In the genomic region with DNA sequence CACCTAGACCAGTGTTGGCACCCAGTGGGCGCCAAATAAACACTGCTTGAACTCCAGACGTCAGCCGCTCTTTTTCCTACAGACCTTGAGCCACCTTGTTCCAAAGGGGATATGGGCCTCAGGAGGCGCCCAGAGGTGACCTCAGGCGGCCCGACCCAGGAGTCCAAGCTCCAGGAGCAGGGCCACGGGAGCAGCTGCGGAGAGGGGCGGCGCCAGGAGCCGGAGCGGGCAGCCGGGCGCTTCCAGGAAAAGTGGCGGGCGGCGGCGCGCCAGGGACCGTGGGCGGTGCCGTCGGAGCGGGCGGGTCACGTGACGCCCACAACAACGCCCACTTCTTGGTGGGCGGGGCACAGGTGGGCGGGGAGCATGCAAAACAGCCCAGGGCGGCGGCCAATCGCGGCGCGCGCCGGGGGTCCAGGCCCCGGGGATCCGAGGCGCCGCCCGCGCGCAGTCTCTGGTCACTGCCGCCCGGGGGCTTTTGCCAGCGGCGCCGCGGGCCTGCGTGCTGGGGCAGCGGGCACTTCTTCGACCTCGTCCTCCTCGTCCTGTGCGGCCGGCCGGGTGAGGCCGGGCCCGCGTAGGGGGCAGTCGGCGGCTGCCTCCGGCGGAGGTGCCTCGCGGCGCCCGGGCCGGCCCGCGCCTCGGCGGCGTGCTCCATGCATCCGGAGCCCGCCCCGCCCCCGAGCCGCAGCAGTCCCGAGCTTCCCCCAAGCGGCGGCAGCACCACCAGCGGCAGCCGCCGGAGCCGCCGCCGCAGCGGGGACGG, we compare ENCODE assay signal across 1 cellular context.
TF ChIP-seq lines count a peak whose summit lies in the region.

ORAI1 (plus strand) TSS at position 444 of the 766 bp plus-strand sequence.

TF ChIP-seq in HepG2, 621 proteins besides CTCF, POLR2A, EP300 and RAD21 (continued from another document and continues in another):
- TF ChIP-seq, protein P1, sequence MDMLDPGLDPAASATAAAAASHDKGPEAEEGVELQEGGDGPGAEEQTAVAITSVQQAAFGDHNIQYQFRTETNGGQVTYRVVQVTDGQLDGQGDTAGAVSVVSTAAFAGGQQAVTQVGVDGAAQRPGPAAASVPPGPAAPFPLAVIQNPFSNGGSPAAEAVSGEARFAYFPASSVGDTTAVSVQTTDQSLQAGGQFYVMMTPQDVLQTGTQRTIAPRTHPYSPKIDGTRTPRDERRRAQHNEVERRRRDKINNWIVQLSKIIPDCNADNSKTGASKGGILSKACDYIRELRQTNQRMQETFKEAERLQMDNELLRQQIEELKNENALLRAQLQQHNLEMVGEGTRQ (IDR thresholded peaks at IDR 0.05; ENCODE audit: low read depth, low read length): peak; percentile 92
- TF ChIP-seq, protein P1 (CRISPR knock-in tag; IDR thresholded peaks at IDR 0.05; ENCODE audit: borderline replicate concordance): peak; percentile 86; the same call in 1 of the 2 replicates
- TF ChIP-seq ZNF607 (CRISPR knock-in tag; IDR thresholded peaks at IDR 0.05; ENCODE audit: borderline replicate concordance) (0 out of 2 replicates have a peak, but pooled peaks have one; percentile 51), ATF5 (CRISPR knock-in tag; IDR thresholded peaks at IDR 0.05; ENCODE audit: low read depth) (no peak), ZEB1 (IDR thresholded peaks at IDR 0.05; ENCODE audit: insufficient replicate concordance, low read depth) (no peak), ZFY (CRISPR knock-in tag; IDR thresholded peaks at IDR 0.05) (peak; percentile 75), PCBP1 (IDR thresholded peaks at IDR 0.05; ENCODE audit: borderline replicate concordance, low read depth, low read length) (no peak), NFYC (CRISPR knock-in tag; IDR thresholded peaks at IDR 0.05) (peak; percentile 39; the same call in 1 of the 2 replicates), ZNF567 (CRISPR knock-in tag; IDR thresholded peaks at IDR 0.05; ENCODE audit: borderline replicate concordance) (no peak), ZNF709 (CRISPR knock-in tag; IDR thresholded peaks at IDR 0.05) (peak; percentile 45; the same call in 1 of the 2 replicates), ETV6 (CRISPR knock-in tag; conservative IDR thresholded peaks at IDR 0.05) (peak; percentile 59; the same call in 1 of the 2 replicates), ZMYM2 (CRISPR knock-in tag; IDR thresholded peaks at IDR 0.05) (no peak), CBFB (CRISPR knock-in tag; IDR thresholded peaks at IDR 0.05) (no peak), ZBTB7B (CRISPR knock-in tag; IDR thresholded peaks at IDR 0.05) (0 out of 2 replicates have a peak, but pooled peaks have one; percentile 16), KAT8 (CRISPR knock-in tag; IDR thresholded peaks at IDR 0.05) (peak; percentile 57; the same call in 1 of the 2 replicates), ZNF556 (CRISPR knock-in tag; IDR thresholded peaks at IDR 0.05; ENCODE audit: borderline replicate concordance) (no peak), ZBTB34 (CRISPR knock-in tag; IDR thresholded peaks at IDR 0.05) (0 out of 2 replicates have a peak, but pooled peaks have one; percentile 48), ZFP90 (CRISPR knock-in tag; IDR thresholded peaks at IDR 0.05; ENCODE audit: borderline replicate concordance) (peak; percentile 35; the same call in 1 of the 2 replicates), SOX13 (IDR thresholded peaks at IDR 0.05) (no peak), SOX13 (CRISPR knock-in tag; conservative IDR thresholded peaks at IDR 0.05 in 1 of 2, IDR thresholded peaks at IDR 0.05 in 1 of 2) (peak in 1 of 2 experiments; percentile 44; a peak in 2 of 4 replicates), FOXK1 (CRISPR knock-in tag; IDR thresholded peaks at IDR 0.05; ENCODE audit: borderline replicate concordance, low read depth) (peak; percentile 67; the same call in 1 of the 2 replicates), DR1 (CRISPR knock-in tag; IDR thresholded peaks at IDR 0.05) (peak; percentile 56; the same call in 1 of the 2 replicates), ZNF484 (CRISPR knock-in tag; IDR thresholded peaks at IDR 0.05; ENCODE audit: borderline replicate concordance, low read depth) (no peak), TERF1 (CRISPR knock-in tag; IDR thresholded peaks at IDR 0.05) (no peak), SSRP1 (CRISPR knock-in tag; IDR thresholded peaks at IDR 0.05) (no peak), ISX (CRISPR knock-in tag; conservative IDR thresholded peaks at IDR 0.05) (no peak), PAXIP1 (CRISPR knock-in tag; conservative IDR thresholded peaks at IDR 0.05) (peak; percentile 78), TFDP2 (CRISPR knock-in tag; IDR thresholded peaks at IDR 0.05) (peak; percentile 84), CBX5 (CRISPR knock-in tag; IDR thresholded peaks at IDR 0.05; ENCODE audit: borderline replicate concordance) (no peak), CCDC6 (CRISPR knock-in tag; IDR thresholded peaks at IDR 0.05) (peak; percentile 83; the same call in 1 of the 2 replicates), ZNF629 (CRISPR knock-in tag; conservative IDR thresholded peaks at IDR 0.05) (0 out of 2 replicates have a peak, but pooled peaks have one; percentile 7)
- TF ChIP-seq, protein P2, sequence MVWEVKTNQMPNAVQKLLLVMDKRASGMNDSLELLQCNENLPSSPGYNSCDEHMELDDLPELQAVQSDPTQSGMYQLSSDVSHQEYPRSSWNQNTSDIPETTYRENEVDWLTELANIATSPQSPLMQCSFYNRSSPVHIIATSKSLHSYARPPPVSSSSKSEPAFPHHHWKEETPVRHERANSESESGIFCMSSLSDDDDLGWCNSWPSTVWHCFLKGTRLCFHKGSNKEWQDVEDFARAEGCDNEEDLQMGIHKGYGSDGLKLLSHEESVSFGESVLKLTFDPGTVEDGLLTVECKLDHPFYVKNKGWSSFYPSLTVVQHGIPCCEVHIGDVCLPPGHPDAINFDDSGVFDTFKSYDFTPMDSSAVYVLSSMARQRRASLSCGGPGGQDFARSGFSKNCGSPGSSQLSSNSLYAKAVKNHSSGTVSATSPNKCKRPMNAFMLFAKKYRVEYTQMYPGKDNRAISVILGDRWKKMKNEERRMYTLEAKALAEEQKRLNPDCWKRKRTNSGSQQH (CRISPR knock-in tag; IDR thresholded peaks at IDR 0.05; ENCODE audit: low read depth): 0 out of 2 replicates have a peak, but pooled peaks have one; percentile 18
- TF ChIP-seq, protein P3, sequence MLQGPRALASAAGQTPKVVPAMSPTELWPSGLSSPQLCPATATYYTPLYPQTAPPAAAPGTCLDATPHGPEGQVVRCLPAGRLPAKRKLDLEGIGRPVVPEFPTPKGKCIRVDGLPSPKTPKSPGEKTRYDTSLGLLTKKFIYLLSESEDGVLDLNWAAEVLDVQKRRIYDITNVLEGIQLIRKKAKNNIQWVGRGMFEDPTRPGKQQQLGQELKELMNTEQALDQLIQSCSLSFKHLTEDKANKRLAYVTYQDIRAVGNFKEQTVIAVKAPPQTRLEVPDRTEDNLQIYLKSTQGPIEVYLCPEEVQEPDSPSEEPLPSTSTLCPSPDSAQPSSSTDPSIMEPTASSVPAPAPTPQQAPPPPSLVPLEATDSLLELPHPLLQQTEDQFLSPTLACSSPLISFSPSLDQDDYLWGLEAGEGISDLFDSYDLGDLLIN (CRISPR knock-in tag; IDR thresholded peaks at IDR 0.05; ENCODE audit: borderline replicate concordance): peak; percentile 81; the same call in 1 of the 2 replicates
- TF ChIP-seq, protein P4, sequence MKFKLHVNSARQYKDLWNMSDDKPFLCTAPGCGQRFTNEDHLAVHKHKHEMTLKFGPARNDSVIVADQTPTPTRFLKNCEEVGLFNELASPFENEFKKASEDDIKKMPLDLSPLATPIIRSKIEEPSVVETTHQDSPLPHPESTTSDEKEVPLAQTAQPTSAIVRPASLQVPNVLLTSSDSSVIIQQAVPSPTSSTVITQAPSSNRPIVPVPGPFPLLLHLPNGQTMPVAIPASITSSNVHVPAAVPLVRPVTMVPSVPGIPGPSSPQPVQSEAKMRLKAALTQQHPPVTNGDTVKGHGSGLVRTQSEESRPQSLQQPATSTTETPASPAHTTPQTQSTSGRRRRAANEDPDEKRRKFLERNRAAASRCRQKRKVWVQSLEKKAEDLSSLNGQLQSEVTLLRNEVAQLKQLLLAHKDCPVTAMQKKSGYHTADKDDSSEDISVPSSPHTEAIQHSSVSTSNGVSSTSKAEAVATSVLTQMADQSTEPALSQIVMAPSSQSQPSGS (CRISPR knock-in tag; IDR thresholded peaks at IDR 0.05): no peak; the same call in 1 of the 2 replicates
- TF ChIP-seq, protein P5, sequence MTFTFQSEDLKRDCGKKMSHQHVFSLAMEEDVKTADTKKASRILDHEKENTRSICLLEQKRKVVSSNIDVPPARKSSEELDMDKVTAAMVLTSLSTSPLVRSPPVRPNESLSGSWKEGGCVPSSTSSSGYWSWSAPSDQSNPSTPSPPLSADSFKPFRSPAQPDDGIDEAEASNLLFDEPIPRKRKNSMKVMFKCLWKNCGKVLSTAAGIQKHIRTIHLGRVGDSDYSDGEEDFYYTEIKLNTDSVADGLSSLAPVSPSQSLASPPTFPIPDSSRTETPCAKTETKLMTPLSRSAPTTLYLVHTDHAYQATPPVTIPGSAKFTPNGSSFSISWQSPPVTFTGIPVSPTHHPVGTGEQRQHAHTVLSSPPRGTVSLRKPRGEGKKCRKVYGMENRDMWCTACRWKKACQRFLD (CRISPR knock-in tag; IDR thresholded peaks at IDR 0.05; ENCODE audit: borderline replicate concordance): no peak
- TF ChIP-seq, protein P6, sequence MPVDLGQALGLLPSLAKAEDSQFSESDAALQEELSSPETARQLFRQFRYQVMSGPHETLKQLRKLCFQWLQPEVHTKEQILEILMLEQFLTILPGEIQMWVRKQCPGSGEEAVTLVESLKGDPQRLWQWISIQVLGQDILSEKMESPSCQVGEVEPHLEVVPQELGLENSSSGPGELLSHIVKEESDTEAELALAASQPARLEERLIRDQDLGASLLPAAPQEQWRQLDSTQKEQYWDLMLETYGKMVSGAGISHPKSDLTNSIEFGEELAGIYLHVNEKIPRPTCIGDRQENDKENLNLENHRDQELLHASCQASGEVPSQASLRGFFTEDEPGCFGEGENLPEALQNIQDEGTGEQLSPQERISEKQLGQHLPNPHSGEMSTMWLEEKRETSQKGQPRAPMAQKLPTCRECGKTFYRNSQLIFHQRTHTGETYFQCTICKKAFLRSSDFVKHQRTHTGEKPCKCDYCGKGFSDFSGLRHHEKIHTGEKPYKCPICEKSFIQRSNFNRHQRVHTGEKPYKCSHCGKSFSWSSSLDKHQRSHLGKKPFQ (CRISPR knock-in tag; IDR thresholded peaks at IDR 0.05; ENCODE audit: insufficient replicate concordance): no peak
